In the genomic region with DNA sequence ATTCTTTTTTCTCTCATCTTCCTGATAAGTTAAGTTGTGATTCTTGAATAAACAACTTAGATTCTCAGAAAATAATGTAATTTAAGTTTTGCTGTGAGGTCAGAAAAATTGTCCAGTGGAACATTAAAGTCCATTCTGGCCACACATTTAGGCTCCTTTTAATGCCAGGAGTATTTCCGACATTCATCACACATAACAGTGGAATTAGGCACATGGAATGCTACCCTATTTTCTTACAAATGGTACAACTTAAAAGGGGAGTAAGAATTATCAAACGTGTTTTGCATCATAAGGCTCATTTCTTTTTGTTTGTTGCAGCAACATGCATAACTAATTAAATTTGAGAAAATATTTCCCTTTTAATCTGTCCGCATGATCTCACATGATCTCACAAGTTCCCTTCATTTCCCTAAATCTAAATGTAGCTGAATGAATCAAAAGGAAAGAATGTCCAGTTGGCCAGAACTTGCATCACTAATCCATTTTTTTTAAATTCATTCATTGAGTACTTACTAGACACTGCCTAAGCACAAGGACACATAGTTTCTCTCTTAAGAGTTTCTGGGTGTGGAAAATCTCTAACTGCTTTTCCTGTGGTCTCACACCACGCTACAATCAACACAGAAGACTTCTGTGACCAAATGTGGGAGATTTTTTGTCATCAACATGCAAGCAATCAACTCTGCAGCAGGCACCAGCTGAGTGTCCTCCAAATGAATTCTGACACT, we compare ENCODE assay signal across 11 cellular contexts. TPM values are rescaled to one million over a fixed set of nuclear protein-coding genes. Genes with fewer than 3 reads are reported as not detected.
A peak's percentile ranks its signal among the peaks of the same experiment; 100 is the strongest.
DNase-seq lines count a peak whose midpoint lies in the region; ATAC-seq and TF ChIP-seq lines count a peak whose summit lies in the region.
"Had no signal": no experiment of that assay in that cellular context is flagged by ENCODE, and none has a peak within 500 bp of the region (broad histone marks: within the 10 kb centered on the region; RNA-seq: fewer than 3 reads in every experiment).

No MANE protein-coding gene starts in this region.

- H3K27me3 ChIP-seq in esophagus (ENCODE audit: control insufficient read depth in 1 of 2, insufficient read depth in 2 of 2, low read length in 2 of 2), result no peaks in the 10 kb centered on the region
- H3K27me3 ChIP-seq in spleen (replicated peaks in 1 of 7), result no peaks in the 10 kb centered on the region

- peak; percentile 56 for ATAC-seq in omental fat pad (ENCODE audit: low FRiP score)

- DNase-seq in A172 (ENCODE audit: low spot score), result peak; percentile 3
- DNase-seq in RPMI7951 (ENCODE audit: low read depth), result peak; percentile 54
- no peak for DNase-seq in omental fat pad (ENCODE audit: low spot score)
- no peak for DNase-seq in NCI-H82 (lab: John Stamatoyannopoulos, UW)
- no peak for DNase-seq in cerebellum (ENCODE audit: low spot score)
- DNase-seq in spleen, result no peak
- DNase-seq in pons (ENCODE audit: low spot score), result no peak
- DNase-seq: activated T-cell treated with anti-CD3 and anti-CD28 coated beads, Interleukin-2, amount 50 U/mL, for 1 hour; NCI-H2029; occipital lobe had no signal

- TF ChIP-seq CTCF in omental fat pad (IDR thresholded peaks at IDR 0.05) (no peak), spleen (IDR thresholded peaks at IDR 0.05 in 8 of 11, conservative IDR thresholded peaks at IDR 0.05 in 3 of 11) (no peak)

- H3K36me3 ChIP-seq in esophagus (ENCODE audit: control insufficient read depth in 2 of 2, insufficient read depth in 2 of 2, low read length in 1 of 2) (no peaks in the 10 kb centered on the region), spleen (no peaks in the 10 kb centered on the region)

- 51 to 56% methylated on average over 4 of the region's 4 CpGs for WGBS in esophagus, 2 donors
- 58 to 84% (median 70%) methylated on average over 4 of the region's 4 CpGs for WGBS in spleen, 5 donors

- peak overlapping the region; percentile 5 to 30 for H3K27ac ChIP-seq in esophagus (ENCODE audit: low read depth in 2 of 2, low read length in 1 of 2)
- peak overlapping the region in 2 of 8 donors; percentile 27 to 43 for H3K27ac ChIP-seq in spleen

- H3K4me3 ChIP-seq in esophagus (ENCODE audit: low read depth in 1 of 2, low read length in 2 of 2) (no peak overlapping the region), spleen (no peak overlapping the region)

- intact Hi-C loops in spleen (cut with DNase I; ENCODE audit: low total_unique reads), result no loop called here

- no peaks in the 10 kb centered on the region for H3K9me3 ChIP-seq in esophagus (ENCODE audit: control insufficient read depth in 2 of 2, insufficient read depth in 1 of 2, low read depth in 1 of 2, low read length in 1 of 2)
- no peaks in the 10 kb centered on the region for H3K9me3 ChIP-seq in spleen

- no peak for TF ChIP-seq POLR2A in spleen (IDR thresholded peaks at IDR 0.05)

- H3K4me1 ChIP-seq in esophagus (ENCODE audit: control insufficient read depth in 2 of 2, insufficient read depth in 2 of 2, low read length in 1 of 2) (no peaks in the 10 kb centered on the region), spleen (peaks cover 0 to 10% (median 0%) of the 10 kb centered on the region in 6 donors)

RNA-seq across cellular contexts. Expression of gene SPARCL1, which starts 22.0 kb away (rescaled TPM):
- total RNA-seq in A172 (2014; rRNA removed; shearing (Covaris generic)), result not detected in 2 replicates
- 0.12 and 0.39 TPM in 2 replicates for total RNA-seq in RPMI7951 (2014; rRNA removed; shearing (Covaris generic))
- polyA plus RNA-seq in esophagus, result 100 to 1,000 TPM in 1 of 2 donors, 10 to 100 TPM in 1; 21.5 to 113 TPM
- total RNA-seq in omental fat pad, result 1,000 to 10,000 TPM in 1 of 4 donors, 100 to 1,000 TPM in 3; 438 to 1,726 (median 559) TPM
- total RNA-seq in cerebellum, result 83.3 TPM
- 100 to 1,000 TPM in 3 of 7 donors, 10 to 100 TPM in 4; 67.8 to 318 (median 95.8) TPM for total RNA-seq in spleen
- polyA plus RNA-seq in spleen, result 100 to 1,000 TPM in 1 of 3 donors, 10 to 100 TPM in 2; 27.2 to 112 (median 54.5) TPM

Comparison
In these comparisons a context has a peak if more than half of its experiments do, and no peak if none do; other contexts are left out.
1. DNase-seq: peak in A172 (single experiment) and RPMI7951 (single experiment); none in omental fat pad (single experiment), NCI-H82 (single experiment), cerebellum (single experiment), spleen (single experiment) and pons (single experiment).
2. RNA of gene SPARCL1, which starts 22.0 kb away (total RNA-seq): 438 to 1,726 TPM in omental fat pad, 67.8 to 318 TPM in spleen and 83.3 TPM in cerebellum (single experiment); 0.12 to 0.39 TPM in RPMI7951 and not detected in A172; every median in the first group is over 10 times any median in the second.